ENCODE assay signal across 1 cellular context in genomic region chr6:28597217-28597835, GRCh38.
A peak's percentile ranks its signal among the peaks of the same experiment; 100 is the strongest.
TF ChIP-seq lines count a peak whose summit lies in the region.

No MANE protein-coding gene starts in this region.

TF ChIP-seq in HCT116, 20 proteins besides CTCF, POLR2A, EP300 and RAD21 (continued from another document):
- TF ChIP-seq REST (IDR thresholded peaks at IDR 0.05; ENCODE audit: low read depth) = no peak
- TF ChIP-seq FOSL1 (IDR thresholded peaks at IDR 0.05; ENCODE audit: low read depth) = peak; percentile 27; the same call in 1 of the 2 replicates
- TF ChIP-seq CBX3 (IDR thresholded peaks at IDR 0.05; ENCODE audit: low read depth) = peak; percentile 96
- TF ChIP-seq ELF1 (IDR thresholded peaks at IDR 0.05; ENCODE audit: borderline replicate concordance, low read depth) = no peak; the same call in 1 of the 2 replicates
- no peak for TF ChIP-seq POLR2AphosphoS5 (IDR thresholded peaks at IDR 0.05; ENCODE audit: low read depth, low read length)
